ENCODE assay signal across 18 cellular contexts in genomic region chr12:119457251-119457650, GRCh38.
"Had no signal": no experiment of that assay in that cellular context is flagged by ENCODE, and none has a peak within 500 bp of the region (broad histone marks: within the 10 kb centered on the region; RNA-seq: fewer than 3 reads in every experiment).

No MANE protein-coding gene starts in this region.

- H3K27ac ChIP-seq: left lung, parathyroid adenoma, thoracic aorta, VCaP had no signal

- DNase-seq: activated CD4-positive, alpha-beta T cell treated with anti-CD3 and anti-CD28 coated beads, Interleukin-2, amount 50 U/mL, for 48 hours; activated gamma-delta T cell treated with Interleukin-2 at 50 U/mL for 16 hours; cerebellar nuclear complex; cortex of kidney; erythroblast; hypothalamus; left lung; midbrain; stimulated activated CD4-positive, alpha-beta T cell treated with anti-CD3 and anti-CD28 coated beads, Interleukin-4, amount 100 ng/mL, for 4 hours had no signal

- H3K36me3 ChIP-seq: left lung, thoracic aorta had no signal

- ATAC-seq: left lung; sciatic nerve; stimulated activated memory B cell treated with anti-CD40 and anti-IgM and Interleukin-4, amounts not matched to agents 10 μg/mL and 1 μg/mL and 100 μg/mL, for 72 hours had no signal

- H3K4me2 ChIP-seq: smooth muscle cell had no signal

- FAIRE-seq: bronchial epithelial cell, endometrium, frontal cortex had no signal

- H3K27me3 ChIP-seq: left lung had no signal

- H3K9ac ChIP-seq: parathyroid adenoma had no signal

- H3K79me2 ChIP-seq: parathyroid adenoma had no signal

- H3K9me3 ChIP-seq: thoracic aorta had no signal

- H2AFZ ChIP-seq: parathyroid adenoma had no signal

- H3K4me3 ChIP-seq: left lung, smooth muscle cell, thoracic aorta had no signal

- H3K4me1 ChIP-seq: left lung had no signal
